Comparison of ENCODE assay signal across 12 cellular contexts in genomic region chr18:3612315-3612714, GRCh38.
DNase-seq lines count a peak whose midpoint lies in the region; ATAC-seq and TF ChIP-seq lines count a peak whose summit lies in the region.
"Had no signal": no experiment of that assay in that cellular context is flagged by ENCODE, and none has a peak within 500 bp of the region (broad histone marks: within the 10 kb centered on the region; RNA-seq: fewer than 3 reads in every experiment).

No MANE protein-coding gene starts in this region.

- intact Hi-C loops in activated CD4-positive, alpha-beta memory T cell treated with anti-CD3 and anti-CD28 coated beads for 36 hours (cut with micrococcal nuclease), result no loop called here

- POLR2A ChIA-PET in activated CD4-positive, alpha-beta memory T cell treated with anti-CD3 and anti-CD28 coated beads for 36 hours (lab: Charles Lee), result interaction anchor here (1.6 kb wide), 1 partner anchor 9 kb away, joined by 4 read pairs; no protein-coding TSS in a partner anchor
- POLR2A ChIA-PET in activated CD4-positive, alpha-beta memory T cell treated with anti-CD3 and anti-CD28 coated beads, Interleukin-2, amount 10 ng/mL, durations not matched to agents 7 days and 5 days (lab: Charles Lee), result interaction anchor here (1.0 to 2.4 kb wide), 2 partner anchors 9 to 12 kb away, joined by 3 to 7 read pairs; no protein-coding TSS in a partner anchor

- H3K9me3 Mint-ChIP-seq in activated CD4-positive, alpha-beta memory T cell treated with anti-CD3 and anti-CD28 coated beads for 36 hours, result no peaks in the 10 kb centered on the region
- peaks cover 3% of the 10 kb centered on the region for H3K9me3 Mint-ChIP-seq in activated CD4-positive, alpha-beta memory T cell treated with anti-CD3 and anti-CD28 coated beads, Interleukin-2, amount 10 ng/mL, durations not matched to agents 7 days and 5 days
- H3K9me3 Mint-ChIP-seq in glutamatergic neuron (ENCODE audit: unreplicated experiment), result no peaks in the 10 kb centered on the region
- H3K9me3 Mint-ChIP-seq: activated T-helper 2 cell treated with anti-CD3 and anti-CD28 coated beads, Interferon-gamma antibody, Interleukin-2, Interleukin-4, amounts not matched to agents 10 μg/mL and 5 μg/mL and 100 μg/mL, durations not matched to agents 14 hours and 24 hours and 36 hours had no signal

- H3K36me3 Mint-ChIP-seq in activated CD4-positive, alpha-beta memory T cell treated with anti-CD3 and anti-CD28 coated beads for 36 hours, result no peaks in the 10 kb centered on the region
- H3K36me3 Mint-ChIP-seq in activated CD4-positive, alpha-beta memory T cell treated with anti-CD3 and anti-CD28 coated beads, Interleukin-2, amount 10 ng/mL, durations not matched to agents 7 days and 5 days (ENCODE audit: low read depth), result peaks cover 11% of the 10 kb centered on the region
- H3K36me3 Mint-ChIP-seq in glutamatergic neuron (ENCODE audit: unreplicated experiment), result no peaks in the 10 kb centered on the region

- ATAC-seq in stimulated activated naive CD8-positive, alpha-beta T cell treated with anti-CD3 and anti-CD28 coated beads, Interleukin-15, Interleukin-2, amounts not matched to agents 100 U/mL and 50 U/mL, for 24 hours, result peak; percentile 83
- no peak for ATAC-seq in GM19452 (IDR thresholded peaks at IDR 0.05; ENCODE audit: unreplicated experiment)
- ATAC-seq: PC-3 had no signal

- TF ChIP-seq CTCF in glutamatergic neuron (IDR thresholded peaks at IDR 0.05; ENCODE audit: partially characterized antibody, unreplicated experiment) (no peak), GM10266 (IDR thresholded peaks at IDR 0.05; ENCODE audit: control insufficient read depth, insufficient read depth, low read depth, missing control alignments) (no peak)

- H3K4me3 Mint-ChIP-seq in activated CD4-positive, alpha-beta memory T cell treated with anti-CD3 and anti-CD28 coated beads for 36 hours, result no peak overlapping the region
- H3K4me3 Mint-ChIP-seq in activated CD4-positive, alpha-beta memory T cell treated with anti-CD3 and anti-CD28 coated beads, Interleukin-2, amount 10 ng/mL, durations not matched to agents 7 days and 5 days, result no peak overlapping the region
- H3K4me3 Mint-ChIP-seq in glutamatergic neuron (ENCODE audit: unreplicated experiment), result no peak overlapping the region

- peaks cover 12% of the 10 kb centered on the region for H3K4me1 Mint-ChIP-seq in activated CD4-positive, alpha-beta memory T cell treated with anti-CD3 and anti-CD28 coated beads for 36 hours (ENCODE audit: low read depth)
- peaks cover 22% of the 10 kb centered on the region for H3K4me1 Mint-ChIP-seq in activated CD4-positive, alpha-beta memory T cell treated with anti-CD3 and anti-CD28 coated beads, Interleukin-2, amount 10 ng/mL, durations not matched to agents 7 days and 5 days
- H3K4me1 Mint-ChIP-seq in glutamatergic neuron (ENCODE audit: low read depth, unreplicated experiment), result peaks cover 3% of the 10 kb centered on the region

- DNase-seq in activated CD4-positive, alpha-beta memory T cell treated with anti-CD3 and anti-CD28 coated beads for 36 hours, result peak; percentile 38
- no peak for DNase-seq in activated CD4-positive, alpha-beta memory T cell treated with anti-CD3 and anti-CD28 coated beads, Interleukin-2, amount 10 ng/mL, durations not matched to agents 7 days and 5 days
- peak; percentile 41 for DNase-seq in NCI-H69 (lab: John Stamatoyannopoulos, UW)
- peak; percentile 72 for DNase-seq in globus pallidus (ENCODE audit: low spot score)
- DNase-seq in stimulated activated naive CD8-positive, alpha-beta T cell treated with anti-CD3 and anti-CD28 coated beads, Interleukin-15, Interleukin-2, amounts not matched to agents 100 U/mL and 50 U/mL, for 24 hours, result peak; percentile 49
- DNase-seq in glutamatergic neuron, result no peak
- DNase-seq in GM10266 (ENCODE audit: extremely low spot score), result no peak
- DNase-seq: activated CD4-positive, CD25-positive, alpha-beta regulatory T cell treated with anti-CD3 and anti-CD28 coated beads, Interleukin-2, amount 50 U/mL, for 72 hours; NCI-H2029 treated with DMSO at 0.1 percent for 48 hours; PC-3 had no signal

- CTCF ChIA-PET in activated CD4-positive, alpha-beta memory T cell treated with anti-CD3 and anti-CD28 coated beads for 36 hours (lab: Charles Lee), result interaction anchor here (0.8 kb wide), 1 partner anchor 54 kb away, joined by 3 read pairs; no protein-coding TSS in a partner anchor
- CTCF ChIA-PET in activated CD4-positive, alpha-beta memory T cell treated with anti-CD3 and anti-CD28 coated beads, Interleukin-2, amount 10 ng/mL, durations not matched to agents 7 days and 5 days (lab: Charles Lee), result interaction anchor here (0.6 kb wide), 1 partner anchor 18 kb away, joined by 3 read pairs; no protein-coding TSS in a partner anchor

- no peaks in the 10 kb centered on the region for H3K27me3 Mint-ChIP-seq in activated CD4-positive, alpha-beta memory T cell treated with anti-CD3 and anti-CD28 coated beads for 36 hours
- no peaks in the 10 kb centered on the region for H3K27me3 Mint-ChIP-seq in activated CD4-positive, alpha-beta memory T cell treated with anti-CD3 and anti-CD28 coated beads, Interleukin-2, amount 10 ng/mL, durations not matched to agents 7 days and 5 days
- peaks cover 4% of the 10 kb centered on the region for H3K27me3 Mint-ChIP-seq in glutamatergic neuron (ENCODE audit: unreplicated experiment)

- no peak overlapping the region for H3K27ac Mint-ChIP-seq in activated CD4-positive, alpha-beta memory T cell treated with anti-CD3 and anti-CD28 coated beads for 36 hours
- H3K27ac Mint-ChIP-seq in activated CD4-positive, alpha-beta memory T cell treated with anti-CD3 and anti-CD28 coated beads, Interleukin-2, amount 10 ng/mL, durations not matched to agents 7 days and 5 days, result no peak overlapping the region
- no peak overlapping the region for H3K27ac Mint-ChIP-seq in glutamatergic neuron (ENCODE audit: unreplicated experiment)
- H3K27ac Mint-ChIP-seq: activated T-helper 2 cell treated with anti-CD3 and anti-CD28 coated beads, Interferon-gamma antibody, Interleukin-2, Interleukin-4, amounts not matched to agents 10 μg/mL and 5 μg/mL and 100 μg/mL, durations not matched to agents 14 hours and 24 hours and 36 hours had no signal

Comparison
In these comparisons a context has a peak if more than half of its experiments do, and no peak if none do; other contexts are left out.
1. DNase-seq: peak in activated CD4-positive, alpha-beta memory T cell treated with anti-CD3 and anti-CD28 coated beads for 36 hours (single experiment), NCI-H69 (single experiment), globus pallidus (single experiment) and stimulated activated naive CD8-positive, alpha-beta T cell treated with anti-CD3 and anti-CD28 coated beads, Interleukin-15, Interleukin-2, amounts not matched to agents 100 U/mL and 50 U/mL, for 24 hours (single experiment); none in activated CD4-positive, alpha-beta memory T cell treated with anti-CD3 and anti-CD28 coated beads, Interleukin-2, amount 10 ng/mL, durations not matched to agents 7 days and 5 days (single experiment), glutamatergic neuron (single experiment) and GM10266 (single experiment).